1 cellular context compared by ENCODE assay signal in the genomic region with DNA sequence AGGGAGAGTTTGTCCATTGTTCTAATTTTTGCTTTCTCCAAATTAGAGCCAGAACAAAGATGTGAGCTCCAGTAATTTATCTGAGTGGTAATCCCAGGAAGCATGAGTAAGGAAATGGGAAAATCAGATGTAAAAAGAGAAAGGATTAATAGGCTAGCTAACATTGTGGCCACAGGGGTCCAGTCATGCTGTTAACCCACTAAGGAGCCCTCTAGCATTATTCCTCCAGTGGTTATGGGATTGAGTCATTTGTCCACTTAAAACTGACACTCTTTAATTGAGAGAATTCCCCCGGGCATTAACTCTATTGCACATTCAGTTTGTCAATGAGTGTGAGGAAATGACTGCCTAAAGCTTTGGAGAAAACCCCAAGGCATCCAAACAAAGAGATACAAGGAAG.
TF ChIP-seq lines count a peak whose summit lies in the region.

No MANE protein-coding gene starts in this region.

TF ChIP-seq in GM23338, 12 proteins besides CTCF, POLR2A, EP300 and RAD21 (continued from another document):
- TF ChIP-seq, protein P1, sequence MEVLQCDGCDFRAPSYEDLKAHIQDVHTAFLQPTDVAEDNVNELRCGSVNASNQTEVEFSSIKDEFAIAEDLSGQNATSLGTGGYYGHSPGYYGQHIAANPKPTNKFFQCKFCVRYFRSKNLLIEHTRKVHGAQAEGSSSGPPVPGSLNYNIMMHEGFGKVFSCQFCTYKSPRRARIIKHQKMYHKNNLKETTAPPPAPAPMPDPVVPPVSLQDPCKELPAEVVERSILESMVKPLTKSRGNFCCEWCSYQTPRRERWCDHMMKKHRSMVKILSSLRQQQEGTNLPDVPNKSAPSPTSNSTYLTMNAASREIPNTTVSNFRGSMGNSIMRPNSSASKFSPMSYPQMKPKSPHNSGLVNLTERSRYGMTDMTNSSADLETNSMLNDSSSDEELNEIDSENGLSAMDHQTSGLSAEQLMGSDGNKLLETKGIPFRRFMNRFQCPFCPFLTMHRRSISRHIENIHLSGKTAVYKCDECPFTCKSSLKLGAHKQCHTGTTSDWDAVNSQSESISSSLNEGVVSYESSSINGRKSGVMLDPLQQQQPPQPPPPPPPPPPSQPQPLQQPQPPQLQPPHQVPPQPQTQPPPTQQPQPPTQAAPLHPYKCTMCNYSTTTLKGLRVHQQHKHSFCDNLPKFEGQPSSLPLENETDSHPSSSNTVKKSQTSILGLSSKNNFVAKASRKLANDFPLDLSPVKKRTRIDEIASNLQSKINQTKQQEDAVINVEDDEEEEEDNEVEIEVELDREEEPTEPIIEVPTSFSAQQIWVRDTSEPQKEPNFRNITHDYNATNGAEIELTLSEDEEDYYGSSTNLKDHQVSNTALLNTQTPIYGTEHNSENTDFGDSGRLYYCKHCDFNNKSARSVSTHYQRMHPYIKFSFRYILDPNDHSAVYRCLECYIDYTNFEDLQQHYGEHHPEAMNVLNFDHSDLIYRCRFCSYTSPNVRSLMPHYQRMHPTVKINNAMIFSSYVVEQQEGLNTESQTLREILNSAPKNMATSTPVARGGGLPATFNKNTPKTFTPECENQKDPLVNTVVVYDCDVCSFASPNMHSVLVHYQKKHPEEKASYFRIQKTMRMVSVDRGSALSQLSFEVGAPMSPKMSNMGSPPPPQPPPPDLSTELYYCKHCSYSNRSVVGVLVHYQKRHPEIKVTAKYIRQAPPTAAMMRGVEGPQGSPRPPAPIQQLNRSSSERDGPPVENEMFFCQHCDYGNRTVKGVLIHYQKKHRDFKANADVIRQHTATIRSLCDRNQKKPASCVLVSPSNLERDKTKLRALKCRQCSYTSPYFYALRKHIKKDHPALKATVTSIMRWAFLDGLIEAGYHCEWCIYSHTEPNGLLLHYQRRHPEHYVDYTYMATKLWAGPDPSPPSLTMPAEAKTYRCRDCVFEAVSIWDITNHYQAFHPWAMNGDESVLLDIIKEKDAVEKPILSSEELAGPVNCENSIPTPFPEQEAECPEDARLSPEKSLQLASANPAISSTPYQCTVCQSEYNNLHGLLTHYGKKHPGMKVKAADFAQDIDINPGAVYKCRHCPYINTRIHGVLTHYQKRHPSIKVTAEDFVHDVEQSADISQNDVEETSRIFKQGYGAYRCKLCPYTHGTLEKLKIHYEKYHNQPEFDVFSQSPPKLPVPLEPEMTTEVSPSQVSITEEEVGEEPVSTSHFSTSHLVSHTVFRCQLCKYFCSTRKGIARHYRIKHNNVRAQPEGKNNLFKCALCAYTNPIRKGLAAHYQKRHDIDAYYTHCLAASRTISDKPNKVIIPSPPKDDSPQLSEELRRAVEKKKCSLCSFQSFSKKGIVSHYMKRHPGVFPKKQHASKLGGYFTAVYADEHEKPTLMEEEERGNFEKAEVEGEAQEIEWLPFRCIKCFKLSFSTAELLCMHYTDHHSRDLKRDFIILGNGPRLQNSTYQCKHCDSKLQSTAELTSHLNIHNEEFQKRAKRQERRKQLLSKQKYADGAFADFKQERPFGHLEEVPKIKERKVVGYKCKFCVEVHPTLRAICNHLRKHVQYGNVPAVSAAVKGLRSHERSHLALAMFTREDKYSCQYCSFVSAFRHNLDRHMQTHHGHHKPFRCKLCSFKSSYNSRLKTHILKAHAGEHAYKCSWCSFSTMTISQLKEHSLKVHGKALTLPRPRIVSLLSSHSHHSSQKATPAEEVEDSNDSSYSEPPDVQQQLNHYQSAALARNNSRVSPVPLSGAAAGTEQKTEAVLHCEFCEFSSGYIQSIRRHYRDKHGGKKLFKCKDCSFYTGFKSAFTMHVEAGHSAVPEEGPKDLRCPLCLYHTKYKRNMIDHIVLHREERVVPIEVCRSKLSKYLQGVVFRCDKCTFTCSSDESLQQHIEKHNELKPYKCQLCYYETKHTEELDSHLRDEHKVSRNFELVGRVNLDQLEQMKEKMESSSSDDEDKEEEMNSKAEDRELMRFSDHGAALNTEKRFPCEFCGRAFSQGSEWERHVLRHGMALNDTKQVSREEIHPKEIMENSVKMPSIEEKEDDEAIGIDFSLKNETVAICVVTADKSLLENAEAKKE (CRISPR knock-in tag; IDR thresholded peaks at IDR 0.05): no peak
- TF ChIP-seq JUNB (IDR thresholded peaks at IDR 0.05; ENCODE audit: unreplicated experiment) (no peak), CREB1 (CRISPR knock-in tag; IDR thresholded peaks at IDR 0.05; ENCODE audit: low read depth) (no peak)
